ENCODE assay signal across 21 cellular contexts in genomic region chr4:69322055-69322454, GRCh38. TPM values are rescaled to one million over a fixed set of nuclear protein-coding genes. Genes with fewer than 3 reads are reported as not detected.
DNase-seq lines count a peak whose midpoint lies in the region; ATAC-seq and TF ChIP-seq lines count a peak whose summit lies in the region.
"Had no signal": no experiment of that assay in that cellular context is flagged by ENCODE, and none has a peak within 500 bp of the region (broad histone marks: within the 10 kb centered on the region; RNA-seq: fewer than 3 reads in every experiment).

No MANE protein-coding gene starts in this region.

- in situ Hi-C loops in brain microvascular endothelial cell (cut with HindIII; ENCODE audit: low pct_ligation_motif_present, low sequenced_read_pairs): no loop called here

- DNase-seq in HFFc6: peak; percentile 21
- DNase-seq in NCI-H226: peak; percentile 61
- peak; percentile 0 for DNase-seq in brain microvascular endothelial cell
- DNase-seq in naive thymus-derived CD4-positive, alpha-beta T cell: no peak
- no peak for DNase-seq in GOT3 (lab: John Stamatoyannopoulos, UW)
- DNase-seq in KG1 (lab: John Stamatoyannopoulos, UW): no peak
- no peak for DNase-seq in head of caudate nucleus
- DNase-seq: activated naive CD4-positive, alpha-beta T cell treated with Interleukin-2 at 50 U/mL for 16 hours; cerebellar nuclear complex; hypothalamus; left ventricle myocardium inferior; NCI-H187 treated with DMSO at 0.1 percent for 48 hours had no signal

- no peaks in the 10 kb centered on the region for H3K4me1 ChIP-seq in naive thymus-derived CD4-positive, alpha-beta T cell (ENCODE audit: control insufficient read depth in 2 of 2, insufficient read depth in 2 of 2, low read length in 2 of 2)
- H3K4me1 ChIP-seq: BLaER1, left ventricle myocardium inferior, vagina had no signal

- H3K36me3 Mint-ChIP-seq in HFFc6 (ENCODE audit: low read depth): no peaks in the 10 kb centered on the region
- no peaks in the 10 kb centered on the region for H3K36me3 Mint-ChIP-seq in naive thymus-derived CD4-positive, alpha-beta T cell

- H3K36me3 ChIP-seq in brain microvascular endothelial cell (replicated peaks): no peaks in the 10 kb centered on the region
- H3K36me3 ChIP-seq in naive thymus-derived CD4-positive, alpha-beta T cell (ENCODE audit: control insufficient read depth in 2 of 3, insufficient read depth in 3 of 3, low read length in 3 of 3): no peaks in the 10 kb centered on the region
- H3K36me3 ChIP-seq: BLaER1, left ventricle myocardium inferior, right lobe of liver, vagina had no signal

- CTCF ChIA-PET in naive thymus-derived CD4-positive, alpha-beta T cell (lab: Charles Lee): no interaction called here

- no peak overlapping the region for H3K4me3 ChIP-seq in brain microvascular endothelial cell (ENCODE audit: low read depth, low read length)
- H3K4me3 ChIP-seq in naive thymus-derived CD4-positive, alpha-beta T cell (ENCODE audit: low read length): no peak overlapping the region
- H3K4me3 ChIP-seq: BLaER1, GM23338, left ventricle myocardium inferior, right lobe of liver, vagina had no signal

- no peaks in the 10 kb centered on the region for H3K27me3 Mint-ChIP-seq in HFFc6 (ENCODE audit: insufficient read depth)
- peaks cover 0 to 3% (median 0%) of the 10 kb centered on the region in 5 donors for H3K27me3 Mint-ChIP-seq in naive thymus-derived CD4-positive, alpha-beta T cell
- H3K27me3 Mint-ChIP-seq: stimulated activated naive CD8-positive, alpha-beta T cell treated with anti-CD3 and anti-CD28 coated beads, Interleukin-15, Interleukin-2, amounts not matched to agents 100 ng/mL and 50 ng/mL, for 24 hours had no signal

- POLR2A ChIA-PET in naive thymus-derived CD4-positive, alpha-beta T cell (lab: Charles Lee): no interaction called here

- no peak for TF ChIP-seq CTCF in HFFc6 (IDR thresholded peaks at IDR 0.05)
- TF ChIP-seq CTCF in brain microvascular endothelial cell (IDR thresholded peaks at IDR 0.05; ENCODE audit: low read depth, low read length, missing control alignments): no peak

- peak; percentile 66 for ATAC-seq in naive thymus-derived CD4-positive, alpha-beta T cell
- ATAC-seq in GM21576 (IDR thresholded peaks at IDR 0.05; ENCODE audit: unreplicated experiment): no peak
- ATAC-seq: GM23338 had no signal

- no peaks in the 10 kb centered on the region for H3K9me3 Mint-ChIP-seq in HFFc6
- H3K9me3 Mint-ChIP-seq in naive thymus-derived CD4-positive, alpha-beta T cell: peaks cover 0 to 2% (median 0%) of the 10 kb centered on the region in 11 donors
- H3K9me3 Mint-ChIP-seq: GM23338; nephron; stimulated activated naive CD8-positive, alpha-beta T cell treated with anti-CD3 and anti-CD28 coated beads, Interleukin-15, Interleukin-2, amounts not matched to agents 100 ng/mL and 50 ng/mL, for 24 hours had no signal

- H3K4me1 Mint-ChIP-seq in HFFc6 (ENCODE audit: low read depth): no peaks in the 10 kb centered on the region
- no peaks in the 10 kb centered on the region for H3K4me1 Mint-ChIP-seq in naive thymus-derived CD4-positive, alpha-beta T cell
- H3K4me1 Mint-ChIP-seq: GM23338 had no signal

- H3K9me3 ChIP-seq in naive thymus-derived CD4-positive, alpha-beta T cell (ENCODE audit: control insufficient read depth in 2 of 3, low read length in 3 of 3): no peaks in the 10 kb centered on the region
- H3K9me3 ChIP-seq: BLaER1, left ventricle myocardium inferior, right lobe of liver, vagina had no signal

- H3K4me3 Mint-ChIP-seq in HFFc6: no peak overlapping the region
- H3K4me3 Mint-ChIP-seq in naive thymus-derived CD4-positive, alpha-beta T cell: no peak overlapping the region
- H3K4me3 Mint-ChIP-seq: GM23338; nephron; stimulated activated naive CD8-positive, alpha-beta T cell treated with anti-CD3 and anti-CD28 coated beads, Interleukin-15, Interleukin-2, amounts not matched to agents 100 ng/mL and 50 ng/mL, for 24 hours had no signal

- intact Hi-C loops in naive thymus-derived CD4-positive, alpha-beta T cell (cut with micrococcal nuclease): no loop called here
- intact Hi-C loops in head of caudate nucleus (cut with DNase I): no loop called here

- H3K27me3 ChIP-seq in brain microvascular endothelial cell (replicated peaks): no peaks in the 10 kb centered on the region
- no peaks in the 10 kb centered on the region for H3K27me3 ChIP-seq in naive thymus-derived CD4-positive, alpha-beta T cell (ENCODE audit: control insufficient read depth in 2 of 2, insufficient read depth in 2 of 2, low read length in 2 of 2)
- H3K27me3 ChIP-seq: BLaER1, right lobe of liver, vagina had no signal

- no peak overlapping the region for H3K27ac Mint-ChIP-seq in HFFc6
- H3K27ac Mint-ChIP-seq in naive thymus-derived CD4-positive, alpha-beta T cell: no peak overlapping the region
- H3K27ac Mint-ChIP-seq: GM23338; nephron; stimulated activated naive CD8-positive, alpha-beta T cell treated with anti-CD3 and anti-CD28 coated beads, Interleukin-15, Interleukin-2, amounts not matched to agents 100 ng/mL and 50 ng/mL, for 24 hours had no signal

- no peak overlapping the region for H3K27ac ChIP-seq in brain microvascular endothelial cell
- H3K27ac ChIP-seq in naive thymus-derived CD4-positive, alpha-beta T cell (ENCODE audit: low read depth, low read length): no peak overlapping the region
- H3K27ac ChIP-seq: BLaER1, left ventricle myocardium inferior, right lobe of liver, vagina had no signal

RNA-seq across cellular contexts. Expression of gene UGT2B28, which starts 41.8 kb away (rescaled TPM):
- not detected for total RNA-seq in HFFc6 (2021; fragmentation: NEBNext Ultra II Directional; extraction: Animal tissue kit (Norgen Biotek cat#: 25700))
- not detected for total RNA-seq in naive thymus-derived CD4-positive, alpha-beta T cell
- polyA plus RNA-seq in naive thymus-derived CD4-positive, alpha-beta T cell: not detected
- total RNA-seq: activated CD8-positive, alpha-beta memory T cell treated with anti-CD3 and anti-CD28 coated beads for 36 hours; GM23338; left ventricle myocardium inferior; right lobe of liver; SK-MEL-5; vagina had no signal
- polyA plus RNA-seq: GM23338 had no signal

Comparison
In these comparisons a context has a peak if more than half of its experiments do, and no peak if none do; other contexts are left out.
1. DNase-seq: peak in HFFc6 (single experiment), NCI-H226 (single experiment) and brain microvascular endothelial cell (single experiment); none in naive thymus-derived CD4-positive, alpha-beta T cell (0 of 9), GOT3 (single experiment), KG1 (single experiment) and head of caudate nucleus (0 of 42).